Comparison of ENCODE assay signal across 14 cellular contexts in genomic region chr14:104564744-104565679, GRCh38. TPM values are rescaled to one million over a fixed set of nuclear protein-coding genes. Genes with fewer than 3 reads are reported as not detected.
DNase-seq lines count a peak whose midpoint lies in the region; ATAC-seq, FAIRE-seq and TF ChIP-seq lines count a peak whose summit lies in the region.
"Had no signal": no experiment of that assay in that cellular context is flagged by ENCODE, and none has a peak within 500 bp of the region (broad histone marks: within the 10 kb centered on the region; RNA-seq: fewer than 3 reads in every experiment).

No MANE protein-coding gene starts in this region.

- no peak overlapping the region for H3K56ac ChIP-seq in IMR-90 (ENCODE audit: extremely low read depth, insufficient read depth, low read length)

- H3K4me2 ChIP-seq in HepG2 (ENCODE audit: low read depth, low read length) (no peak overlapping the region), IMR-90 (ENCODE audit: low read depth, low read length) (no peak overlapping the region)

- TF ChIP-seq POLR2A in HepG2 (IDR thresholded peaks at IDR 0.05; ENCODE audit: insufficient read depth in 1 of 2, low read depth in 2 of 2, low read length in 2 of 2) (no peak), right lobe of liver (IDR thresholded peaks at IDR 0.05) (no peak), IMR-90 (IDR thresholded peaks at IDR 0.05; ENCODE audit: low read depth, low read length) (no peak)

- no peaks in the 10 kb centered on the region for H3K79me2 ChIP-seq in HepG2 (ENCODE audit: insufficient read depth, low read length)

- ATAC-seq in HepG2 (no peak), right lobe of liver (no peak), IMR-90 (ENCODE audit: low read depth) (no peak)

- POLR2A ChIA-PET in HepG2 (lab: Yijun Ruan, JAX): no interaction called here
- POLR2A ChIA-PET in IMR-90 (lab: Charles Lee; ENCODE audit: unreplicated experiment): no interaction called here

- H3K23ac ChIP-seq in IMR-90 (ENCODE audit: low read depth, low read length): no peak overlapping the region

- no peak overlapping the region for H2BK120ac ChIP-seq in IMR-90 (ENCODE audit: low read depth, low read length)

- H3K14ac ChIP-seq in IMR-90 (replicated peaks; ENCODE audit: low read depth, low read length): no peak overlapping the region

- no peak overlapping the region for H2AK5ac ChIP-seq in IMR-90 (ENCODE audit: low read depth, low read length)

- H2BK5ac ChIP-seq in IMR-90 (ENCODE audit: low read depth, low read length, poor library complexity, severe bottlenecking): no peak overlapping the region

- DNase-seq in HepG2 (ENCODE audit: low spot score): no peak
- DNase-seq in right lobe of liver: no peak
- DNase-seq in IMR-90: no peak
- DNase-seq in kidney: peak; percentile 41
- no peak for DNase-seq in kidney glomerular epithelial cell (lab: John Stamatoyannopoulos, UW)
- no peak for DNase-seq in Ammon's horn (ENCODE audit: low spot score)
- DNase-seq: GF-D8, GOT3 had no signal

- H2BK15ac ChIP-seq in IMR-90 (ENCODE audit: low read depth, low read length): no peak overlapping the region

- H3K79me1 ChIP-seq in IMR-90 (ENCODE audit: low read depth in 1 of 2, low read length in 2 of 2): no peaks in the 10 kb centered on the region

- no peak overlapping the region for H3K18ac ChIP-seq in IMR-90 (ENCODE audit: low read depth, low read length)

- in situ Hi-C loops in HepG2 (cut with HindIII; ENCODE audit: extremely low pct_ligation_motif_present, low pct_unique_long_range_greater_than_20kb) (loop anchor here (5.0 kb wide), 1 partner anchor 428 kb away; the partner anchor contains the start of gene KIF26A), IMR-90 (cut with MboI; ENCODE audit: low sequenced_read_pairs) (loop anchor here (25.0 kb wide), 1 partner anchor 478 kb away; the partner anchor contains the start of gene ASPG)

- CTCF ChIA-PET in HepG2 (lab: Yijun Ruan, JAX; ENCODE audit: low intra/inter-chr PET ratio, low total read pairs) (interaction anchor here (1.5 kb wide), 1 partner anchor 427 kb away, joined by 9 read pairs; no protein-coding TSS in a partner anchor), IMR-90 (lab: Yijun Ruan, JAX) (interaction anchor here (0.6 to 1.2 kb wide), 2 partner anchors 48 to 487 kb away, joined by 3 to 4 read pairs; no protein-coding TSS in a partner anchor)

- H3K9me1 ChIP-seq in IMR-90 (ENCODE audit: insufficient read depth, low read length): no peaks in the 10 kb centered on the region

- H3K4me3 ChIP-seq in HepG2 (replicated peaks in 1 of 3; ENCODE audit: insufficient read depth in 1 of 3, low read depth in 2 of 3, low read length in 3 of 3) (no peak overlapping the region), right lobe of liver (no peak overlapping the region), IMR-90 (ENCODE audit: insufficient read depth, low read depth, low read length) (no peak overlapping the region), kidney (ENCODE audit: low read length in 2 of 2) (no peak overlapping the region)

- no peak overlapping the region for H4K5ac ChIP-seq in IMR-90 (ENCODE audit: low read depth, low read length)

- no peak overlapping the region for H4K8ac ChIP-seq in IMR-90 (ENCODE audit: low read depth in 2 of 2, low read length in 2 of 2)

- no peak overlapping the region for H3K9ac ChIP-seq in HepG2 (ENCODE audit: insufficient read depth, low read depth, low read length)
- no peak overlapping the region for H3K9ac ChIP-seq in IMR-90 (ENCODE audit: low read depth, low read length)
- no peak overlapping the region for H3K9ac ChIP-seq in kidney (ENCODE audit: low read length in 2 of 2)

- dilution Hi-C loops in IMR-90 (cut with HindIII; ENCODE audit: low sequenced_read_pairs, unreplicated experiment): no loop called here

- H2AFZ ChIP-seq in HepG2 (ENCODE audit: low read length): no peak overlapping the region
- peak overlapping the region; percentile 21 for H2AFZ ChIP-seq in IMR-90 (replicated peaks; ENCODE audit: low read length, poor library complexity)

- no peaks in the 10 kb centered on the region for H3K4me1 ChIP-seq in HepG2 (ENCODE audit: insufficient read depth, low read length)
- no peaks in the 10 kb centered on the region for H3K4me1 ChIP-seq in right lobe of liver
- H3K4me1 ChIP-seq in IMR-90 (ENCODE audit: control insufficient read depth, insufficient read depth, low read length): no peaks in the 10 kb centered on the region
- H3K4me1 ChIP-seq in kidney (ENCODE audit: control insufficient read depth in 1 of 2, insufficient read depth in 1 of 2, low read depth in 1 of 2, low read length in 2 of 2): peaks cover 8% of the 10 kb centered on the region in 2 donors

- H4K20me1 ChIP-seq in HepG2 (ENCODE audit: insufficient read depth, low read length) (peaks cover 2% of the 10 kb centered on the region; the same call in 1 of the 2 replicates), IMR-90 (ENCODE audit: insufficient read depth, low read length) (no peaks in the 10 kb centered on the region)

- no peak overlapping the region for H2BK20ac ChIP-seq in IMR-90 (ENCODE audit: low read depth, low read length)

- FAIRE-seq in HepG2 (lab: Jason Lieb, UNC): no peak
- no peak for FAIRE-seq in kidney (lab: Jason Lieb, UNC)
- FAIRE-seq: A204.1 had no signal

- H3K27ac ChIP-seq in HepG2 (ENCODE audit: extremely low read length, insufficient read depth, low read length) (no peak overlapping the region), right lobe of liver (no peak overlapping the region), IMR-90 (ENCODE audit: insufficient read depth, low read length) (no peak overlapping the region), kidney (ENCODE audit: low read depth in 2 of 2, low read length in 2 of 2) (no peak overlapping the region)

- H3K27me3 ChIP-seq in HepG2 (ENCODE audit: control insufficient read depth in 1 of 2, insufficient read depth in 2 of 2, low read length in 2 of 2): peaks cover 19 to 86% of the 10 kb centered on the region in 2 experiments
- H3K27me3 ChIP-seq in right lobe of liver: no peaks in the 10 kb centered on the region
- H3K27me3 ChIP-seq in IMR-90 (ENCODE audit: control insufficient read depth, insufficient read depth, low read length): peaks cover 2% of the 10 kb centered on the region; the same call in 1 of the 2 replicates

- no peak for TF ChIP-seq EP300 in HepG2 (IDR thresholded peaks at IDR 0.05; ENCODE audit: low read depth in 2 of 2, low read length in 2 of 2)
- TF ChIP-seq EP300 in HepG2 (CRISPR knock-in tag; IDR thresholded peaks at IDR 0.05; ENCODE audit: borderline replicate concordance): no peak

- intact Hi-C loops in HepG2 (cut with micrococcal nuclease; ENCODE audit: unreplicated experiment): loop anchor here (1.0 kb wide), 1 partner anchor 428 kb away; no protein-coding TSS in a partner anchor
- intact Hi-C loops in right lobe of liver (cut with DNase I): loop anchor here in 1 of 2 donors (5.0 to 10.0 kb wide), 2 partner anchors 423 to 500 kb away; no protein-coding TSS in a partner anchor
- intact Hi-C loops in IMR-90 (cut with micrococcal nuclease): loop anchor here (1.0 kb wide), 1 partner anchor 487 kb away; no protein-coding TSS in a partner anchor
- intact Hi-C loops in kidney (cut with DNase I): loop anchor here (5.0 kb wide), 1 partner anchor 428 kb away; the partner anchor contains the start of gene KIF26A

- H2AK9ac ChIP-seq in IMR-90 (replicated peaks; ENCODE audit: low read depth, low read length, poor library complexity): no peak overlapping the region

- no peaks in the 10 kb centered on the region for H3K9me3 ChIP-seq in HepG2 (ENCODE audit: low read length)
- H3K9me3 ChIP-seq in right lobe of liver: no peaks in the 10 kb centered on the region
- H3K9me3 ChIP-seq in IMR-90 (ENCODE audit: control insufficient read depth, insufficient read depth, low read length): no peaks in the 10 kb centered on the region
- H3K9me3 ChIP-seq in kidney (ENCODE audit: control insufficient read depth in 1 of 2, low read length in 2 of 2): no peaks in the 10 kb centered on the region

- H4K91ac ChIP-seq in IMR-90 (ENCODE audit: insufficient read depth, low read depth, low read length): no peak overlapping the region

- TF ChIP-seq RAD21 in HepG2 (CRISPR knock-in tag; IDR thresholded peaks at IDR 0.05): no peak
- TF ChIP-seq RAD21 in IMR-90 (IDR thresholded peaks at IDR 0.05; ENCODE audit: low read length): no peak

- WGBS in HepG2 (ENCODE audit: low lambda C conversion rate): 24% methylated on average over 15 of the region's 30 CpGs
- WGBS in right lobe of liver (ENCODE audit: insufficient coverage, low coverage, low lambda C conversion rate, missing lambda C conversion rate): 58% methylated on average over 4 of the region's 30 CpGs
- WGBS in IMR-90 (ENCODE audit: extremely low coverage in 2 of 2, insufficient read length in 1 of 2), 2 experiments: 51% methylated on average over 9 of the region's 30 CpGs; no CpG with 5 or more reads in 1 of the 2 experiments

- no peak overlapping the region for H3K4ac ChIP-seq in IMR-90 (ENCODE audit: low read depth, low read length)

- BruUV-seq in HepG2 (replicated peaks; lab: Mats Ljungman, UMichigan) (no TSS peak), IMR-90 (replicated peaks; lab: Mats Ljungman, UMichigan) (no TSS peak)

- no peaks in the 10 kb centered on the region for H3K36me3 ChIP-seq in HepG2 (replicated peaks in 1 of 2; ENCODE audit: control insufficient read depth in 1 of 2, insufficient read depth in 2 of 2, low read length in 2 of 2)
- no peaks in the 10 kb centered on the region for H3K36me3 ChIP-seq in right lobe of liver
- no peaks in the 10 kb centered on the region for H3K36me3 ChIP-seq in IMR-90 (ENCODE audit: control insufficient read depth, insufficient read depth, low read length)
- H3K36me3 ChIP-seq in kidney (ENCODE audit: control insufficient read depth in 1 of 2, insufficient read depth in 2 of 2, low read length in 2 of 2): no peaks in the 10 kb centered on the region

- TF ChIP-seq CTCF in HepG2 (CRISPR knock-in tag; IDR thresholded peaks at IDR 0.05) (no peak), right lobe of liver (IDR thresholded peaks at IDR 0.05) (no peak), IMR-90 (conservative IDR thresholded peaks at IDR 0.05; ENCODE audit: low read depth, low read length) (no peak), kidney (IDR thresholded peaks at IDR 0.05; ENCODE audit: borderline replicate concordance, extremely low read depth, insufficient read depth) (no peak)

RNA-seq across cellular contexts. Expression of gene C14orf180, which starts 14.6 kb away (rescaled TPM):
- not detected in 2 replicates for total RNA-seq in HepG2 (2016; rRNA removed; fragmentation: Illumina TruSeq; extraction: Trizol)
- not detected in 2 replicates for total RNA-seq in HepG2 (2016; cell fraction: cytosol; rRNA removed; fragmentation: Illumina TruSeq; extraction: Trizol; ENCODE audit: low read depth)
- total RNA-seq in HepG2 (2016; cell fraction: insoluble cytoplasmic fraction; rRNA removed; fragmentation: Illumina TruSeq; extraction: Trizol): not detected in 2 replicates
- not detected in 2 replicates for total RNA-seq in HepG2 (2016; cell fraction: membrane; rRNA removed; fragmentation: Illumina TruSeq; extraction: Trizol)
- total RNA-seq in HepG2 (2016; cell fraction: nucleus; rRNA removed; fragmentation: Illumina TruSeq; extraction: Trizol): not detected in 2 replicates
- polyA plus RNA-seq in HepG2 (2011; rRNA removed): not detected in 2 replicates
- polyA plus RNA-seq in HepG2 (2011; cell fraction: cytosol; rRNA removed): not detected in 2 replicates
- polyA plus RNA-seq in HepG2 (2011; cell fraction: nucleus; rRNA removed): not detected in 2 replicates
- polyA plus RNA-seq in HepG2 (2012): not detected in 2 replicates
- polyA plus RNA-seq in HepG2 (2016; cell fraction: cytosol; fragmentation: Illumina TruSeq; extraction: Trizol; ENCODE audit: low read depth): not detected in 2 replicates
- not detected in 2 replicates for polyA plus RNA-seq in HepG2 (2016; cell fraction: insoluble cytoplasmic fraction; fragmentation: Illumina TruSeq; extraction: Trizol; ENCODE audit: low read depth)
- not detected in 2 replicates for polyA plus RNA-seq in HepG2 (2016; cell fraction: membrane; fragmentation: Illumina TruSeq; extraction: Trizol; ENCODE audit: low read depth)
- not detected in 2 replicates for polyA plus RNA-seq in HepG2 (2016; cell fraction: nucleus; fragmentation: Illumina TruSeq; extraction: Trizol; ENCODE audit: insufficient read depth, low read depth)
- not detected in 2 replicates for polyA minus RNA-seq in HepG2 (2011; rRNA and poly(A)+ RNA removed; ENCODE audit: low replicate concordance)
- not detected in 2 replicates for polyA minus RNA-seq in HepG2 (2011; cell fraction: cytosol; rRNA and poly(A)+ RNA removed)
- polyA minus RNA-seq in HepG2 (2011; cell fraction: nucleus; rRNA and poly(A)+ RNA removed): not detected in 2 replicates
- total RNA-seq in right lobe of liver: 1 to 10 TPM in 4 of 6 experiments, under 1 TPM in 2; 0.35 to 4.0 (median 1.9) TPM
- not detected in 2 replicates for total RNA-seq in IMR-90 (2012; rRNA removed)
- not detected in 2 replicates for polyA plus RNA-seq in IMR-90 (2012; rRNA removed)
- not detected in 2 replicates for polyA plus RNA-seq in IMR-90 (2012; cell fraction: cytosol; rRNA removed)
- polyA plus RNA-seq in IMR-90 (2012; cell fraction: nucleus; rRNA removed; ENCODE audit: low replicate concordance): 0.07 TPM in 1 of 2 replicates, not detected in the other
- total RNA-seq in kidney: 2.1 TPM
- polyA plus RNA-seq in kidney (ENCODE audit: insufficient read depth, low read depth, low replicate concordance): 3.1 TPM
- total RNA-seq: Calu3; CD8-positive, alpha-beta T cell; H9 had no signal
- polyA plus RNA-seq: BJ had no signal

RNA-seq across cellular contexts. Expression of gene TMEM179, which starts 39.6 kb away (rescaled TPM):
- total RNA-seq in HepG2 (2016; rRNA removed; fragmentation: Illumina TruSeq; extraction: Trizol) (not detected in 2 replicates), right lobe of liver (under 1 TPM in 2 of 6 experiments, not detected in 4; 0.17 to 0.18 TPM), IMR-90 (2012; rRNA removed) (not detected in 2 replicates), kidney (0.50 TPM)
- not detected in 2 replicates for total RNA-seq in HepG2 (2016; cell fraction: cytosol; rRNA removed; fragmentation: Illumina TruSeq; extraction: Trizol; ENCODE audit: low read depth)
- not detected in 2 replicates for total RNA-seq in HepG2 (2016; cell fraction: insoluble cytoplasmic fraction; rRNA removed; fragmentation: Illumina TruSeq; extraction: Trizol)
- not detected in 2 replicates for total RNA-seq in HepG2 (2016; cell fraction: membrane; rRNA removed; fragmentation: Illumina TruSeq; extraction: Trizol)
- not detected in 2 replicates for total RNA-seq in HepG2 (2016; cell fraction: nucleus; rRNA removed; fragmentation: Illumina TruSeq; extraction: Trizol)
- polyA plus RNA-seq in HepG2 (2011; rRNA removed) (not detected in 2 replicates), IMR-90 (2012; rRNA removed) (not detected in 2 replicates), kidney (ENCODE audit: insufficient read depth, low read depth, low replicate concordance) (0.67 TPM)
- not detected in 2 replicates for polyA plus RNA-seq in HepG2 (2011; cell fraction: cytosol; rRNA removed)
- polyA plus RNA-seq in HepG2 (2011; cell fraction: nucleus; rRNA removed): not detected in 2 replicates
- not detected in 2 replicates for polyA plus RNA-seq in HepG2 (2012)
- not detected in 2 replicates for polyA plus RNA-seq in HepG2 (2016; cell fraction: cytosol; fragmentation: Illumina TruSeq; extraction: Trizol; ENCODE audit: low read depth)
- polyA plus RNA-seq in HepG2 (2016; cell fraction: insoluble cytoplasmic fraction; fragmentation: Illumina TruSeq; extraction: Trizol; ENCODE audit: low read depth): not detected in 2 replicates
- not detected in 2 replicates for polyA plus RNA-seq in HepG2 (2016; cell fraction: membrane; fragmentation: Illumina TruSeq; extraction: Trizol; ENCODE audit: low read depth)
- not detected in 2 replicates for polyA plus RNA-seq in HepG2 (2016; cell fraction: nucleus; fragmentation: Illumina TruSeq; extraction: Trizol; ENCODE audit: insufficient read depth, low read depth)
- polyA minus RNA-seq in HepG2 (2011; rRNA and poly(A)+ RNA removed; ENCODE audit: low replicate concordance): 0.28 TPM in 1 of 2 replicates, not detected in the other
- not detected in 2 replicates for polyA minus RNA-seq in HepG2 (2011; cell fraction: cytosol; rRNA and poly(A)+ RNA removed)
- polyA minus RNA-seq in HepG2 (2011; cell fraction: nucleus; rRNA and poly(A)+ RNA removed): not detected in 2 replicates
- 0.12 TPM in 1 of 2 replicates, not detected in the other for polyA plus RNA-seq in IMR-90 (2012; cell fraction: cytosol; rRNA removed)
- polyA plus RNA-seq in IMR-90 (2012; cell fraction: nucleus; rRNA removed; ENCODE audit: low replicate concordance): 0.04 and 0.05 TPM in 2 replicates
- total RNA-seq: Calu3; CD8-positive, alpha-beta T cell; HT-29 had no signal
